ENCODE assay signal across 8 cellular contexts in the genomic region with DNA sequence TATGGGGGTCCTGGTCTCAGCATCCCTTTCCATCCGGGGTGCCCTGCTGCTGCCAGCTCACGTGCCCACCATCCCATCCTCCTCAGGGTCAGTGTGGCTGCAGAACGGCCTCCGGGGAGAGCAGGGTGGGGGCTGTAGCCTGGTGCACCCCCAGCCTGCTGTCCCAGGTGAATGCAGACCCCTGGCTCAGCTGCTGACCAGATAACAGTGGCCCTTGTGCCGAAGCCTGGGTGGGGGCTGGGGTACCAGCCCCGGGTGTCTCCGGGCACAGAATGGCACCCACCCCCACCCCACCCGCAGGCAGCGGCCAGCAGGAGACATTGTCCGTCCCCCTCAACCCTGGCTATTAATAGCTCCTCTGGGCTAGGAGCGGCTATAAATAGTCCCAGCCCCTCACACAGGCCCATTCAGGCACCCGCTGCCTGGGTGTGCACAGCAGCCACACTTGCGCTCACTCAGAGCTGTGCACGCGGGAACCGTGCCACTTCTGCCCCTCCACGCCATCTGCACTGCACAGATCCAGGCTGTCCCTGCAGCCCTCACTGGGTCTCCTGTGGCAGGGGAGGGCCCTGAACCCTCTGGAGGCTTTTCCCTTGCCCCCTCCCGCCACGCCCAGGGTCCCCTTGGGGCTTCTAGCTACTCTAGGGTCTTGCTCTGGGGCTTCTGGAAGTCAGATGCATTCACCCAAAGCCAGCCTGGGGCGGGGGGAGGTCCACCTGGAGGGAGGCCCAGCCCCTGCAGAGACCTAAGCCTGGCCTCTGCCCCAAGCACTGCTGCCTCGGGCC. TPM values are rescaled to one million over a fixed set of nuclear protein-coding genes. Genes with fewer than 3 reads are reported as not detected.
DNase-seq lines count a peak whose midpoint lies in the region; ATAC-seq, FAIRE-seq and TF ChIP-seq lines count a peak whose summit lies in the region.

No MANE protein-coding gene starts in this region.

- peaks cover 28% of the 10 kb centered on the region for H3K4me1 Mint-ChIP-seq in activated naive CD4-positive, alpha-beta T cell treated with anti-CD3 and anti-CD28 coated beads for 36 hours (ENCODE audit: low read depth)

- H3K27me3 Mint-ChIP-seq in activated naive CD4-positive, alpha-beta T cell treated with anti-CD3 and anti-CD28 coated beads for 36 hours (ENCODE audit: low read depth), result no peaks in the 10 kb centered on the region

- H3K4me3 Mint-ChIP-seq in activated naive CD4-positive, alpha-beta T cell treated with anti-CD3 and anti-CD28 coated beads for 36 hours, result peak overlapping the region; percentile 57

- H3K27ac Mint-ChIP-seq in activated naive CD4-positive, alpha-beta T cell treated with anti-CD3 and anti-CD28 coated beads for 36 hours, result peak overlapping the region; percentile 90

- ATAC-seq in upper lobe of right lung, result no peak

- no peaks in the 10 kb centered on the region for H4K20me1 ChIP-seq in osteoblast (ENCODE audit: insufficient read depth, low read length)

- H3K4me1 ChIP-seq in duodenal mucosa (ENCODE audit: control insufficient read depth in 1 of 2, insufficient read depth in 2 of 2, low read length in 2 of 2) (peaks cover 18 to 32% of the 10 kb centered on the region in 2 donors), muscle layer of colon (ENCODE audit: insufficient read depth, low read length) (peaks cover 15% of the 10 kb centered on the region), upper lobe of right lung (peaks cover 33% of the 10 kb centered on the region), osteoblast (ENCODE audit: insufficient read depth, low read length) (peaks cover 3% of the 10 kb centered on the region)

- no peak overlapping the region for H3K4me2 ChIP-seq in osteoblast (ENCODE audit: insufficient read depth, low read length)

- no peaks in the 10 kb centered on the region for H3K9me3 ChIP-seq in duodenal mucosa (ENCODE audit: control insufficient read depth in 1 of 2, low read length in 2 of 2)
- H3K9me3 ChIP-seq in muscle layer of colon (ENCODE audit: low read length), result no peaks in the 10 kb centered on the region
- H3K9me3 ChIP-seq in upper lobe of right lung, result no peaks in the 10 kb centered on the region
- no peaks in the 10 kb centered on the region for H3K9me3 ChIP-seq in osteoblast (ENCODE audit: low read depth, low read length)

- peaks cover 6% of the 10 kb centered on the region for H3K36me3 Mint-ChIP-seq in activated naive CD4-positive, alpha-beta T cell treated with anti-CD3 and anti-CD28 coated beads for 36 hours (ENCODE audit: low read depth)

- H3K27me3 ChIP-seq in duodenal mucosa (ENCODE audit: control insufficient read depth in 1 of 2, insufficient read depth in 2 of 2, low read length in 2 of 2) (no peaks in the 10 kb centered on the region), muscle layer of colon (ENCODE audit: control insufficient read depth in 1 of 2, insufficient read depth in 2 of 2, low read length in 2 of 2) (no peaks in the 10 kb centered on the region), upper lobe of right lung (no peaks in the 10 kb centered on the region), osteoblast (ENCODE audit: insufficient read depth, low read length) (no peaks in the 10 kb centered on the region)

- no peak for FAIRE-seq in D721Med (lab: Jason Lieb, UNC)

- no peak overlapping the region for H2AFZ ChIP-seq in osteoblast (ENCODE audit: low read length)

- peak overlapping the region; percentile 83 for H3K27ac ChIP-seq in duodenal mucosa (ENCODE audit: low read depth, low read length)
- peak overlapping the region; percentile 63 for H3K27ac ChIP-seq in muscle layer of colon (ENCODE audit: low read depth, low read length)
- peak overlapping the region; percentile 95 for H3K27ac ChIP-seq in upper lobe of right lung
- H3K27ac ChIP-seq in osteoblast (ENCODE audit: low read depth, low read length), result no peak overlapping the region

- DNase-seq in activated naive CD4-positive, alpha-beta T cell treated with anti-CD3 and anti-CD28 coated beads for 36 hours, result no peak
- no peak for DNase-seq in activated naive CD4-positive, alpha-beta T cell (lab: John Stamatoyannopoulos, UW)
- DNase-seq in upper lobe of right lung, result peak; percentile 63
- DNase-seq in NCI-H446 (lab: John Stamatoyannopoulos, UW), result no peak
- DNase-seq in D721Med (ENCODE audit: insufficient read length, low spot score), result no peak
- DNase-seq in osteoblast (ENCODE audit: insufficient read length, low spot score, missing footprints), result no peak

- intact Hi-C loops in activated naive CD4-positive, alpha-beta T cell treated with anti-CD3 and anti-CD28 coated beads for 36 hours (cut with micrococcal nuclease), result loop anchor here (1.0 to 2.0 kb wide), 4 partner anchors 25 to 254 kb away; no protein-coding TSS in a partner anchor
- intact Hi-C loops in upper lobe of right lung (cut with DNase I), result loop anchor here (10.0 kb wide), 1 partner anchor 48 kb away; no protein-coding TSS in a partner anchor

- no peak overlapping the region for H3K9ac ChIP-seq in duodenal mucosa (ENCODE audit: low read depth in 1 of 2, low read length in 2 of 2)
- peak overlapping the region; percentile 20 for H3K9ac ChIP-seq in muscle layer of colon (ENCODE audit: low read length)

- CTCF ChIA-PET in activated naive CD4-positive, alpha-beta T cell treated with anti-CD3 and anti-CD28 coated beads for 36 hours (lab: Charles Lee), result interaction anchor here (1.2 kb wide), 2 partner anchors 12 to 93 kb away, joined by 3 to 7 read pairs; no protein-coding TSS in a partner anchor

- no peaks in the 10 kb centered on the region for H3K9me3 Mint-ChIP-seq in activated naive CD4-positive, alpha-beta T cell treated with anti-CD3 and anti-CD28 coated beads for 36 hours

- H3K4me3 ChIP-seq in duodenal mucosa (ENCODE audit: low read depth in 1 of 2, low read length in 2 of 2), result no peak overlapping the region
- H3K4me3 ChIP-seq in muscle layer of colon (ENCODE audit: low read depth in 1 of 2, low read length in 2 of 2), result peak overlapping the region in 1 of 2 donors; percentile 32
- H3K4me3 ChIP-seq in upper lobe of right lung, result peak overlapping the region; percentile 63
- H3K4me3 ChIP-seq in osteoblast (ENCODE audit: insufficient read depth, low read length), result no peak overlapping the region

- no peaks in the 10 kb centered on the region for H3K79me2 ChIP-seq in osteoblast (ENCODE audit: insufficient read depth, low read length)

- H3K36me3 ChIP-seq in duodenal mucosa (ENCODE audit: control insufficient read depth in 1 of 2, insufficient read depth in 2 of 2, low read length in 2 of 2), result no peaks in the 10 kb centered on the region
- H3K36me3 ChIP-seq in muscle layer of colon (ENCODE audit: insufficient read depth, low read length), result no peaks in the 10 kb centered on the region
- H3K36me3 ChIP-seq in upper lobe of right lung, result no peaks in the 10 kb centered on the region
- no peaks in the 10 kb centered on the region for H3K36me3 ChIP-seq in osteoblast (ENCODE audit: insufficient read depth, low read length)

- TF ChIP-seq CTCF in upper lobe of right lung (IDR thresholded peaks at IDR 0.05) (no peak), D721Med (IDR thresholded peaks at IDR 0.05; ENCODE audit: insufficient read depth, missing control alignments) (no peak), osteoblast (IDR thresholded peaks at IDR 0.05; ENCODE audit: extremely low read depth, low read depth, low read length) (no peak)

RNA-seq across cellular contexts. Expression of a gene that starts 18.7 kb away (rescaled TPM):
- 10 to 100 TPM; 15.3 to 16.2 TPM for total RNA-seq in activated naive CD4-positive, alpha-beta T cell treated with anti-CD3 and anti-CD28 coated beads for 36 hours
- 44.2 TPM for total RNA-seq in upper lobe of right lung
- total RNA-seq in osteoblast, result 28.0 and 31.1 TPM in 2 replicates

RNA-seq across cellular contexts. Expression of a gene that starts 18.9 kb away (rescaled TPM):
- 1 to 10 TPM; 7.4 to 9.6 TPM for total RNA-seq in activated naive CD4-positive, alpha-beta T cell treated with anti-CD3 and anti-CD28 coated beads for 36 hours
- total RNA-seq in upper lobe of right lung (28.1 TPM), osteoblast (18.8 and 20.0 TPM in 2 replicates)

RNA-seq across cellular contexts. Expression of a gene that starts 23.4 kb away (rescaled TPM):
- total RNA-seq in activated naive CD4-positive, alpha-beta T cell treated with anti-CD3 and anti-CD28 coated beads for 36 hours, result 100 to 1,000 TPM; 202 to 210 TPM
- total RNA-seq in upper lobe of right lung, result 119 TPM
- 14.4 and 19.9 TPM in 2 replicates for total RNA-seq in osteoblast
